Comparison of ENCODE assay signal across 13 cellular contexts in the genomic region with DNA sequence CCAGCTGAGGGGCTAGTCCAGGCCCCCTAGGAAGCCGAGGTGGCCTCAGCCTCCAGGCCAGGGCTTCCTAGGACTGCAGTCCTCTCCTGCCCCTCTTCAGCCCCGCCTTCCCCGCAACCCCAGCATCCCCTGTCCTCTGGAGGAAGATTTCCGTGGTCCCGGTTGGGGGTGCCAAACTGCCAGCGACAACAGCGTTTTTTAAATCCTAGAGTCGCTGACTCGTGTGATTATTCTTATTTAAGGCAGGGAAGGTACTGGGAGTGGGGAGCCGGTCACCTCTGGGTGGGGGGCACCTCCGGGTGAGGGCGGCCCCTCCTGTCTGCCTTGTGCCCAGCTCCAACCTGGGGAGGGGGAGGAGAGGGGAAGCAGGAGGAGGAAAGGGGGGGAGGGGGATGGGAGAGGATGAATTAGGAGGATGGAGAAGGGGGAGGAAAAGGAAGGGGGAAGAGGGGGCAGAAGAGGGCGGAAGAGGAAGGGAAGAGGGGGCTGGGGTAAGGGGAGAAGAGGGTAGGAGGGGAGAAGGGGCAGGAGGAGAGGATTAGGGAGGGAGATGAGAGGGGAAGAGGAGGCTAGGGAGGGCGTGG.
DNase-seq lines count a peak whose midpoint lies in the region; ATAC-seq, FAIRE-seq and TF ChIP-seq lines count a peak whose summit lies in the region.
"Had no signal": no experiment of that assay in that cellular context is flagged by ENCODE, and none has a peak within 500 bp of the region (broad histone marks: within the 10 kb centered on the region; RNA-seq: fewer than 3 reads in every experiment).

No MANE protein-coding gene starts in this region.

- no peaks in the 10 kb centered on the region for H3K79me2 ChIP-seq in HepG2 (ENCODE audit: insufficient read depth, low read length)

- peaks cover 10% of the 10 kb centered on the region for H3K36me3 Mint-ChIP-seq in brain

- CTCF ChIA-PET in HepG2 (lab: Yijun Ruan, JAX; ENCODE audit: low intra/inter-chr PET ratio, low total read pairs) = no interaction called here

- FAIRE-seq in HepG2 (lab: Jason Lieb, UNC) = no peak

- TF ChIP-seq CTCF in brain (conservative IDR thresholded peaks at IDR 0.05) (no peak), testis (IDR thresholded peaks at IDR 0.05) (no peak), HepG2 (CRISPR knock-in tag; IDR thresholded peaks at IDR 0.05) (no peak)

- H3K4me3 Mint-ChIP-seq in brain = peak overlapping the region in 2 of 5 experiments; percentile 58 to 80

- POLR2A ChIA-PET in HepG2 (lab: Yijun Ruan, JAX) = no interaction called here

- H3K4me2 ChIP-seq in HepG2 (ENCODE audit: low read depth, low read length) = no peak overlapping the region

- ATAC-seq in HepG2 = no peak
- no peak for ATAC-seq in HG03354 (IDR thresholded peaks at IDR 0.05; ENCODE audit: poor library complexity, severe bottlenecking, unreplicated experiment)

- no peak overlapping the region for H3K4me3 ChIP-seq in testis
- H3K4me3 ChIP-seq in HepG2 (replicated peaks in 1 of 3; ENCODE audit: insufficient read depth in 1 of 3, low read depth in 2 of 3, low read length in 3 of 3) = no peak overlapping the region

- H3K27ac ChIP-seq in testis (peak overlapping the region; percentile 55 to 83), HepG2 (ENCODE audit: extremely low read length, insufficient read depth, low read length) (no peak overlapping the region)

- H3K27me3 ChIP-seq in testis (no peaks in the 10 kb centered on the region), HepG2 (ENCODE audit: control insufficient read depth in 1 of 2, insufficient read depth in 2 of 2, low read length in 2 of 2) (peaks cover 4 to 13% of the 10 kb centered on the region in 2 experiments; a peak in 2 of 5 replicates)

- no peaks in the 10 kb centered on the region for H4K20me1 ChIP-seq in HepG2 (ENCODE audit: insufficient read depth, low read length)

- in situ Hi-C loops in HepG2 (cut with HindIII; ENCODE audit: extremely low pct_ligation_motif_present, low pct_unique_long_range_greater_than_20kb) = no loop called here

- BruUV-seq in HepG2 (replicated peaks; lab: Mats Ljungman, UMichigan) = no TSS peak

- no peak for TF ChIP-seq POLR2A in testis (IDR thresholded peaks at IDR 0.05)
- TF ChIP-seq POLR2A in HepG2 (IDR thresholded peaks at IDR 0.05; ENCODE audit: insufficient read depth in 1 of 2, low read depth in 2 of 2, low read length in 2 of 2) = no peak

- no peak overlapping the region for H3K9ac ChIP-seq in HepG2 (ENCODE audit: insufficient read depth, low read depth, low read length)

- H2AFZ ChIP-seq in HepG2 (ENCODE audit: low read length) = no peak overlapping the region

- no peaks in the 10 kb centered on the region for H3K9me3 ChIP-seq in testis
- peaks cover 13% of the 10 kb centered on the region for H3K9me3 ChIP-seq in HepG2 (ENCODE audit: low read length)
- H3K9me3 ChIP-seq: thyroid gland had no signal

- DNase-seq in NCI-H524 (lab: John Stamatoyannopoulos, UW) = peak; percentile 59 to 68
- DNase-seq in NCI-H524 treated with DMSO at 0.1 percent for 48 hours (lab: John Stamatoyannopoulos, UW) = no peak
- peak; percentile 75 for DNase-seq in iPS-NIHi7 (ENCODE audit: extremely low spot score)
- DNase-seq in testis = no peak
- DNase-seq in HepG2 (ENCODE audit: low spot score) = no peak
- DNase-seq in OCI-M2 (lab: John Stamatoyannopoulos, UW; ENCODE audit: unreplicated experiment) = no peak
- DNase-seq: 8988T; activated CD4-positive, CD25-positive, alpha-beta regulatory T cell; effector CD4-positive, alpha-beta T cell; NCI-H187; thyroid gland had no signal

- intact Hi-C loops in testis (cut with DNase I; ENCODE audit: low total_unique reads) (no loop called here), HepG2 (cut with micrococcal nuclease; ENCODE audit: unreplicated experiment) (no loop called here)

- peaks cover 0 to 18% (median 12%) of the 10 kb centered on the region in 5 experiments for H3K9me3 Mint-ChIP-seq in brain

- peak overlapping the region in 4 of 5 experiments; percentile 73 to 98 (median 94) for H3K27ac Mint-ChIP-seq in brain

- H3K36me3 ChIP-seq in testis (ENCODE audit: low read depth, missing control alignments) (no peaks in the 10 kb centered on the region), HepG2 (replicated peaks in 1 of 2; ENCODE audit: control insufficient read depth in 1 of 2, insufficient read depth in 2 of 2, low read length in 2 of 2) (no peaks in the 10 kb centered on the region)
- H3K36me3 ChIP-seq: thyroid gland had no signal

- H3K4me1 ChIP-seq in testis = peaks cover 15% of the 10 kb centered on the region
- peaks cover 40% of the 10 kb centered on the region for H3K4me1 ChIP-seq in HepG2 (ENCODE audit: insufficient read depth, low read length)

- TF ChIP-seq EP300 in HepG2 (IDR thresholded peaks at IDR 0.05; ENCODE audit: low read depth in 2 of 2, low read length in 2 of 2) (no peak), HepG2 (CRISPR knock-in tag; IDR thresholded peaks at IDR 0.05; ENCODE audit: borderline replicate concordance) (no peak)

- H3K4me1 Mint-ChIP-seq in brain = peaks cover 42% of the 10 kb centered on the region

- peaks cover 3% of the 10 kb centered on the region for H3K27me3 Mint-ChIP-seq in brain

- no peak for TF ChIP-seq RAD21 in HepG2 (CRISPR knock-in tag; IDR thresholded peaks at IDR 0.05)

- WGBS in testis, 2 donors = 33 to 47% methylated on average over 14 of the region's 14 CpGs
- WGBS in HepG2 (ENCODE audit: low lambda C conversion rate) = 57% methylated on average over 14 of the region's 14 CpGs

TF ChIP-seq in HepG2, 621 proteins besides CTCF, POLR2A, EP300 and RAD21:
- TF ChIP-seq, protein P1, sequence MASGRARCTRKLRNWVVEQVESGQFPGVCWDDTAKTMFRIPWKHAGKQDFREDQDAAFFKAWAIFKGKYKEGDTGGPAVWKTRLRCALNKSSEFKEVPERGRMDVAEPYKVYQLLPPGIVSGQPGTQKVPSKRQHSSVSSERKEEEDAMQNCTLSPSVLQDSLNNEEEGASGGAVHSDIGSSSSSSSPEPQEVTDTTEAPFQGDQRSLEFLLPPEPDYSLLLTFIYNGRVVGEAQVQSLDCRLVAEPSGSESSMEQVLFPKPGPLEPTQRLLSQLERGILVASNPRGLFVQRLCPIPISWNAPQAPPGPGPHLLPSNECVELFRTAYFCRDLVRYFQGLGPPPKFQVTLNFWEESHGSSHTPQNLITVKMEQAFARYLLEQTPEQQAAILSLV (CRISPR knock-in tag; IDR thresholded peaks at IDR 0.05; ENCODE audit: borderline replicate concordance) = no peak
- TF ChIP-seq, protein P2, sequence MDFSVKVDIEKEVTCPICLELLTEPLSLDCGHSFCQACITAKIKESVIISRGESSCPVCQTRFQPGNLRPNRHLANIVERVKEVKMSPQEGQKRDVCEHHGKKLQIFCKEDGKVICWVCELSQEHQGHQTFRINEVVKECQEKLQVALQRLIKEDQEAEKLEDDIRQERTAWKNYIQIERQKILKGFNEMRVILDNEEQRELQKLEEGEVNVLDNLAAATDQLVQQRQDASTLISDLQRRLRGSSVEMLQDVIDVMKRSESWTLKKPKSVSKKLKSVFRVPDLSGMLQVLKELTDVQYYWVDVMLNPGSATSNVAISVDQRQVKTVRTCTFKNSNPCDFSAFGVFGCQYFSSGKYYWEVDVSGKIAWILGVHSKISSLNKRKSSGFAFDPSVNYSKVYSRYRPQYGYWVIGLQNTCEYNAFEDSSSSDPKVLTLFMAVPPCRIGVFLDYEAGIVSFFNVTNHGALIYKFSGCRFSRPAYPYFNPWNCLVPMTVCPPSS (IDR thresholded peaks at IDR 0.05) = no peak
- TF ChIP-seq MAFK (conservative IDR thresholded peaks at IDR 0.05 in 1 of 2, IDR thresholded peaks at IDR 0.05 in 1 of 2; ENCODE audit: low read length in 2 of 2) = 0 out of 4 replicates have a peak, but pooled peaks of 1 of the 2 experiments have one; percentile 2

Comparison
In these comparisons a context has a peak if more than half of its experiments do, and no peak if none do; other contexts are left out.
1. DNase-seq: peak in NCI-H524 (2 of 2) and iPS-NIHi7 (single experiment); none in NCI-H524 treated with DMSO at 0.1 percent for 48 hours (single experiment), testis (single experiment), HepG2 (single experiment) and OCI-M2 (single experiment).